In the genomic region with DNA sequence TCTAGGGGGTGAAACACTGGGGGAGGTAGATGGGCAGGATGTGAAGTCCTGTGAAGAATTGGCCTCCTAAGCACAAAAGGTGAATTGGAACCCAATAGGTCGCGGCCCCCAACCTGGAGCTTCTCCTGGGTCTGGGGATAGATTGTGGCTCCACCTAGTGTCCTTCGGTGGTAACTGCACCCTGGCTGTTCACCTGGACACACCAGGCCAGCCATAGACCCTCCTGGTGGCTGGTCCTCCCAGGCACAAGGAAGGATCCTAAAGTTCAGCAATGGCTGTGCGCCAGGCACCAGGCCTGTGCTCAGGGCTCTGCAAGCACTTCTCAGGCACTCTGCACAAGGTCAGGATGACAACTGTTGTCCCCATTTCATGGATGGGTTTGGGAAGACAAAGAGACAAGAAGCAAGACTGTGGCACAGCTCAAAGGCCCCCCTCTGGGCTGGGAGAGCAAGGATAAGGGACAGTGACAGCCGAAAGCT, we compare ENCODE assay signal across 8 cellular contexts.
DNase-seq lines count a peak whose midpoint lies in the region; ATAC-seq lines count a peak whose summit lies in the region.

No MANE protein-coding gene starts in this region.

- no peak for ATAC-seq in HG03139 (IDR thresholded peaks at IDR 0.05; ENCODE audit: unreplicated experiment)

- DNase-seq in NCI-H524 (lab: John Stamatoyannopoulos, UW) (peak; percentile 38 to 56), NCI-H524 treated with DMSO at 0.1 percent for 48 hours (lab: John Stamatoyannopoulos, UW) (no peak), NCI-H1105 (lab: John Stamatoyannopoulos, UW) (peak; percentile 70), T-helper 22 cell (ENCODE audit: low read depth) (peak; percentile 49), anterior cingulate cortex (lab: John Stamatoyannopoulos, UW) (peak in 45 of 58 donors; percentile 7 to 61 (median 22)), hypothalamus (lab: John Stamatoyannopoulos, UW) (peak in 37 of 51 donors; percentile 8 to 65 (median 31))
- peak; percentile 50 to 78 (median 61) for DNase-seq in stimulated activated CD4-positive, alpha-beta T cell treated with anti-CD3 and anti-CD28 coated beads, Interleukin-12 subunit alpha, Interleukin-12 subunit beta, amount 100 ng/mL, for 48 hours (ENCODE audit: low read depth in 2 of 3, low spot score in 1 of 3)
